ENCODE assay signal across 8 cellular contexts in the genomic region with DNA sequence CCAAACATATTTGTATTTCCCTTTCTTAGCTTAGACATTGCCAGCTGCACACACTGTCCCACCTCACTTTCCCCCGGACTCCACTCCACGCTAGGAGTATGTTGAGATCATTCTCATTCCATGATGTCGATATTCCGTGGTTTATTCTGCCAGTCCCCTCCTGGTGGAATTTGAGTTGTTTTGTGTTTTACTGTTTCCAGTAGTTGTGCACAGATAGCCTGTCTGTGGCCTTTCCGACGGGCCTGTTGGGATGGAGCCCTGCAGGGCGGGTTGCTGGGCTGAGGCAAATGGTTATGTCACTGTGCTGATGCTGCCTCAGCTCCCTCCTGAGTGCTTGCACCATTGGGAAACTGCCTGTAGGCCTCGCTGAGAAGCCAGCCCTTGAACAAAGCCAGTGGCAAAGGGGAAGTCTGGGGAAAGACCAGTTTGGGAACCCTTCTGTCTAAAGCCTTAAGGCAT. TPM values are rescaled to one million over a fixed set of nuclear protein-coding genes. Genes with fewer than 3 reads are reported as not detected.
DNase-seq lines count a peak whose midpoint lies in the region; ATAC-seq and TF ChIP-seq lines count a peak whose summit lies in the region.

No MANE protein-coding gene starts in this region.

- intact Hi-C loops in left ventricle myocardium inferior (cut with micrococcal nuclease), result no loop called here

- DNase-seq in LHCN-M2 (ENCODE audit: low read depth), result peak; percentile 35
- DNase-seq in adipocyte (ENCODE audit: low read depth), result peak; percentile 61
- peak; percentile 64 for DNase-seq in left ventricle myocardium inferior
- DNase-seq in NCI-H2029 treated with DMSO at 0.1 percent for 48 hours (lab: John Stamatoyannopoulos, UW), result no peak
- DNase-seq in activated effector memory CD4-positive, alpha-beta T cell treated with anti-CD3 and anti-CD28 coated beads, Interleukin-2, amount 50 U/mL, for 16 hours, result no peak
- no peak for DNase-seq in KG1 (lab: John Stamatoyannopoulos, UW)

- H3K36me3 ChIP-seq in adipocyte (ENCODE audit: control insufficient read depth, insufficient read depth, low read length, severe bottlenecking), result no peaks in the 10 kb centered on the region
- H3K36me3 ChIP-seq in left ventricle myocardium inferior, result no peaks in the 10 kb centered on the region

- peak overlapping the region; percentile 15 for H3K9ac ChIP-seq in adipocyte (ENCODE audit: low read length)

- no peak for ATAC-seq in HG02884 (IDR thresholded peaks at IDR 0.05; ENCODE audit: unreplicated experiment)

- no peak overlapping the region for H3K4me3 ChIP-seq in adipocyte (ENCODE audit: low read length)
- H3K4me3 ChIP-seq in left ventricle myocardium inferior, result no peak overlapping the region
- H3K4me3 ChIP-seq in skin epidermis, result no peak overlapping the region

- H3K27ac ChIP-seq in left ventricle myocardium inferior (replicated peaks) (peak overlapping the region; percentile 69), skin epidermis (peak overlapping the region in 14 of 21 experiments; percentile 20 to 78 (median 60))

- H3K4me1 ChIP-seq in adipocyte (ENCODE audit: control insufficient read depth, insufficient read depth, low read length), result peaks cover 21% of the 10 kb centered on the region
- peaks cover 65% of the 10 kb centered on the region for H3K4me1 ChIP-seq in left ventricle myocardium inferior

- H3K9me3 ChIP-seq in adipocyte (ENCODE audit: control insufficient read depth, low read length), result no peaks in the 10 kb centered on the region
- H3K9me3 ChIP-seq in left ventricle myocardium inferior (replicated peaks), result no peaks in the 10 kb centered on the region

- no peak for TF ChIP-seq CTCF in left ventricle myocardium inferior (IDR thresholded peaks at IDR 0.05; ENCODE audit: borderline replicate concordance)

- no peaks in the 10 kb centered on the region for H3K27me3 ChIP-seq in adipocyte (replicated peaks; ENCODE audit: control insufficient read depth, insufficient read depth, low read length)
- no peaks in the 10 kb centered on the region for H3K27me3 ChIP-seq in left ventricle myocardium inferior (ENCODE audit: low read depth)

RNA-seq across cellular contexts. Expression of gene TRAPPC10, which starts 12.8 kb away (rescaled TPM):
- total RNA-seq in LHCN-M2 (2014; rRNA removed) (21.0 and 21.4 TPM in 2 replicates), left ventricle myocardium inferior (21.4 TPM)
- 14.2 TPM for polyA plus RNA-seq in LHCN-M2 (2012)

Comparison
In these comparisons a context has a peak if more than half of its experiments do, and no peak if none do; other contexts are left out.
1. DNase-seq: peak in LHCN-M2 (single experiment), adipocyte (single experiment) and left ventricle myocardium inferior (single experiment); none in NCI-H2029 treated with DMSO at 0.1 percent for 48 hours (single experiment), activated effector memory CD4-positive, alpha-beta T cell treated with anti-CD3 and anti-CD28 coated beads, Interleukin-2, amount 50 U/mL, for 16 hours (single experiment) and KG1 (single experiment).